In genomic region chr2:226759768-226760167, GRCh38 we compare ENCODE assay signal across 30 cellular contexts. TPM values are rescaled to one million over a fixed set of nuclear protein-coding genes. Genes with fewer than 3 reads are reported as not detected.
DNase-seq lines count a peak whose midpoint lies in the region; ATAC-seq and TF ChIP-seq lines count a peak whose summit lies in the region.
"Had no signal": no experiment of that assay in that cellular context is flagged by ENCODE, and none has a peak within 500 bp of the region (broad histone marks: within the 10 kb centered on the region; RNA-seq: fewer than 3 reads in every experiment).

No MANE protein-coding gene starts in this region.

- H3K27me3 ChIP-seq in heart left ventricle (no peaks in the 10 kb centered on the region), heart right ventricle (no peaks in the 10 kb centered on the region), vagina (no peaks in the 10 kb centered on the region)
- H3K27me3 ChIP-seq: BE2C, body of pancreas, esophagus muscularis mucosa, Peyer's patch, upper lobe of left lung had no signal

- H3K27ac ChIP-seq in heart left ventricle = peak overlapping the region in 11 of 12 donors; percentile 37 to 81 (median 57)
- H3K27ac ChIP-seq in heart right ventricle = peak overlapping the region; percentile 9 to 84 (median 72)
- H3K27ac ChIP-seq in vagina = peak overlapping the region; percentile 57
- H3K27ac ChIP-seq: body of pancreas, HL-60 had no signal

- TF ChIP-seq CTCF in heart left ventricle (IDR thresholded peaks at IDR 0.05) = no peak
- TF ChIP-seq CTCF in heart right ventricle (IDR thresholded peaks at IDR 0.05) = no peak
- TF ChIP-seq CTCF in nephron (IDR thresholded peaks at IDR 0.05; ENCODE audit: unreplicated experiment in 3 of 3) = no peak
- no peak for TF ChIP-seq CTCF in vagina (IDR thresholded peaks at IDR 0.05)

- whole genome bisulfite sequencing in heart left ventricle, 4 donors = 52 to 66% (median 63%) methylated on average over 9 of the region's 9 CpGs
- WGBS in heart right ventricle, 2 donors = 58 to 65% methylated on average over 9 of the region's 9 CpGs

- H3K4me1 Mint-ChIP-seq in nephron = peaks cover 69% of the 10 kb centered on the region

- peak overlapping the region; percentile 73 to 76 (median 74) for H3K27ac Mint-ChIP-seq in nephron
- H3K27ac Mint-ChIP-seq: activated naive CD8-positive, alpha-beta T cell treated with anti-CD3 and anti-CD28 coated beads, Interleukin-2, amount 10 ng/mL, durations not matched to agents 7 days and 5 days; activated T-helper 2 cell treated with anti-CD3 and anti-CD28 coated beads, Interferon-gamma antibody, Interleukin-2, Interleukin-4, amounts not matched to agents 10 μg/mL and 5 μg/mL and 100 μg/mL, durations not matched to agents 14 hours and 24 hours and 36 hours; IgD-negative memory B cell; stimulated activated naive CD8-positive, alpha-beta T cell treated with anti-CD3 and anti-CD28 coated beads, Interleukin-15, amount 100 ng/mL, for 72 hours had no signal

- no peaks in the 10 kb centered on the region for H3K9me3 Mint-ChIP-seq in nephron
- H3K9me3 Mint-ChIP-seq: activated T-helper 2 cell treated with anti-CD3 and anti-CD28 coated beads, Interferon-gamma antibody, Interleukin-2, Interleukin-4, amounts not matched to agents 10 μg/mL and 5 μg/mL and 100 μg/mL, durations not matched to agents 14 hours and 24 hours and 36 hours; GM23338; IgD-negative memory B cell; stimulated activated naive CD8-positive, alpha-beta T cell treated with anti-CD3 and anti-CD28 coated beads, Interleukin-15, amount 100 ng/mL, for 72 hours; WTC11 had no signal

- ATAC-seq in heart left ventricle (peak; percentile 35 to 51 (median 44)), Right ventricle myocardium inferior (no peak), heart right ventricle (peak in 6 of 8 donors; percentile 15 to 70 (median 60))
- ATAC-seq: GM23338; left colon; stimulated activated naive CD8-positive, alpha-beta T cell treated with anti-CD3 and anti-CD28 coated beads, Interleukin-15, amount 100 ng/mL, for 72 hours; WTC11 had no signal

- H3K9me3 ChIP-seq in heart left ventricle (peaks cover 0 to 4% (median 0%) of the 10 kb centered on the region in 12 donors), heart right ventricle (peaks cover 0 to 4% (median 0%) of the 10 kb centered on the region in 11 donors), vagina (no peaks in the 10 kb centered on the region)
- H3K9me3 ChIP-seq: BE2C, body of pancreas, Caco-2, esophagus muscularis mucosa, Peyer's patch, upper lobe of left lung had no signal

- peaks cover 3 to 74% (median 40%) of the 10 kb centered on the region in 12 donors for H3K4me1 ChIP-seq in heart left ventricle
- peaks cover 16 to 86% (median 51%) of the 10 kb centered on the region in 9 donors for H3K4me1 ChIP-seq in heart right ventricle
- H3K4me1 ChIP-seq in vagina = peaks cover 60% of the 10 kb centered on the region
- H3K4me1 ChIP-seq: BE2C had no signal

- DNase-seq in heart left ventricle (peak in 2 of 5 donors; percentile 29 to 59), Right ventricle myocardium inferior (ENCODE audit: missing footprints) (no peak), heart right ventricle (peak in 1 of 2 donors; percentile 25), vagina (ENCODE audit: extremely low spot score in 2 of 2) (no peak), pons (ENCODE audit: low spot score) (no peak), HUDEP-2 (lab: John Stamatoyannopoulos, UW; ENCODE audit: unreplicated experiment in 76 of 76) (no peak)
- DNase-seq in stimulated activated CD4-positive, alpha-beta T cell treated with anti-CD3 and anti-CD28 coated beads, Interleukin-4, amount 100 ng/mL, for 4 hours = no peak
- DNase-seq: activated CD4-positive, alpha-beta T cell treated with anti-CD3 and anti-CD28 coated beads, Interleukin-2, amount 50 U/mL, for 48 hours; activated CD8-positive, alpha-beta memory T cell treated with anti-CD3 and anti-CD28 coated beads, Interleukin-2, amount 50 U/mL, for 48 hours; activated naive CD8-positive, alpha-beta T cell treated with anti-CD3 and anti-CD28 coated beads, Interleukin-2, amount 10 ng/mL, durations not matched to agents 7 days and 5 days; BE2C; body of pancreas; Caco-2; DND-41; effector memory CD4-positive, alpha-beta T cell; left colon; midbrain; NCI-H1417; NCI-H2107; Peyer's patch; stimulated activated naive CD8-positive, alpha-beta T cell treated with anti-CD3 and anti-CD28 coated beads, Interleukin-15, amount 100 ng/mL, for 72 hours; upper lobe of left lung had no signal

- no peaks in the 10 kb centered on the region for H3K27me3 Mint-ChIP-seq in nephron (ENCODE audit: low read depth)
- H3K27me3 Mint-ChIP-seq: activated naive CD8-positive, alpha-beta T cell treated with anti-CD3 and anti-CD28 coated beads, Interleukin-2, amount 10 ng/mL, durations not matched to agents 7 days and 5 days; IgD-negative memory B cell; stimulated activated naive CD8-positive, alpha-beta T cell treated with anti-CD3 and anti-CD28 coated beads, Interleukin-15, amount 100 ng/mL, for 72 hours had no signal

- H3K36me3 ChIP-seq in heart left ventricle = no peaks in the 10 kb centered on the region
- H3K36me3 ChIP-seq in heart right ventricle = peaks cover 0 to under 1% (median 0%) of the 10 kb centered on the region in 9 donors
- no peaks in the 10 kb centered on the region for H3K36me3 ChIP-seq in vagina
- H3K36me3 ChIP-seq: BE2C, esophagus muscularis mucosa, Peyer's patch, upper lobe of left lung had no signal

- peaks cover 14% of the 10 kb centered on the region for H3K36me3 Mint-ChIP-seq in nephron (ENCODE audit: low read depth)

- intact Hi-C loops in heart left ventricle (cut with DNase I) (loop anchor here in 3 of 10 donors (2.0 to 5.0 kb wide), 2 partner anchors 17 to 33 kb away; no protein-coding TSS in a partner anchor), Right ventricle myocardium inferior (cut with DNase I) (loop anchor here (5.0 kb wide), 1 partner anchor 33 kb away; no protein-coding TSS in a partner anchor), heart right ventricle (cut with DNase I) (loop anchor here in 1 of 10 donors (5.0 kb wide), 1 partner anchor 33 kb away; no protein-coding TSS in a partner anchor), vagina (cut with DNase I) (no loop called here)

- H3K4me3 Mint-ChIP-seq in nephron = peak overlapping the region in 1 of 3 experiments; percentile 8
- H3K4me3 Mint-ChIP-seq: activated naive CD8-positive, alpha-beta T cell treated with anti-CD3 and anti-CD28 coated beads, Interleukin-2, amount 10 ng/mL, durations not matched to agents 7 days and 5 days; GM23338; IgD-negative memory B cell; neural crest cell; stimulated activated naive CD8-positive, alpha-beta T cell treated with anti-CD3 and anti-CD28 coated beads, Interleukin-15, amount 100 ng/mL, for 72 hours; WTC11 had no signal

- no peak for TF ChIP-seq POLR2A in heart left ventricle (IDR thresholded peaks at IDR 0.05)
- no peak for TF ChIP-seq POLR2A in vagina (IDR thresholded peaks at IDR 0.05)

- H3K4me3 ChIP-seq in heart left ventricle (peak overlapping the region in 1 of 12 donors; percentile 25), heart right ventricle (no peak overlapping the region), vagina (no peak overlapping the region)
- H3K4me3 ChIP-seq: body of pancreas, esophagus muscularis mucosa, GM23338, Peyer's patch, upper lobe of left lung had no signal

RNA-seq across cellular contexts. Expression of gene IRS1, which starts 39.9 kb away (rescaled TPM):
- total RNA-seq in heart left ventricle (10 to 100 TPM; 13.4 to 45.8 (median 16.8) TPM), Right ventricle myocardium inferior (15.9 TPM), heart right ventricle (10 to 100 TPM; 12.7 to 20.2 (median 15.1) TPM), vagina (16.9 TPM)
- polyA plus RNA-seq in heart left ventricle (1 to 10 TPM; 5.0 to 6.5 TPM), heart right ventricle (1 to 10 TPM; 2.2 to 5.6 TPM)
